ENCODE assay signal across 27 cellular contexts in genomic region chr2:151688719-151689118, GRCh38.
"Had no signal": no experiment of that assay in that cellular context is flagged by ENCODE, and none has a peak within 500 bp of the region (broad histone marks: within the 10 kb centered on the region; RNA-seq: fewer than 3 reads in every experiment).

No MANE protein-coding gene starts in this region.

- H3K9me3 ChIP-seq: neutrophil, pancreas, prostate gland, right lobe of liver, sigmoid colon, stomach, thoracic aorta, thyroid gland, tibial nerve, upper lobe of left lung, vagina had no signal

- H3K4me1 ChIP-seq: pancreas, prostate gland, right lobe of liver, sigmoid colon, stomach, thyroid gland, tibial nerve, upper lobe of left lung, vagina had no signal

- H3K9me3 Mint-ChIP-seq: naive thymus-derived CD8-positive, alpha-beta T cell; natural killer cell treated with Interleukin-12 subunit alpha and Interleukin-12 subunit beta and Interleukin-15 and Interleukin-18, amount 100 ng/mL, for 72 hours; nephron progenitor cell; neural crest cell; stimulated activated effector memory CD8-positive, alpha-beta T cell treated with anti-CD3 and anti-CD28 coated beads, Interleukin-12 subunit alpha, Interleukin-12 subunit beta, amount 100 ng/mL, for 72 hours; stimulated activated naive B cell treated with anti-CD40 and anti-IgM and Interleukin-4, amounts not matched to agents 10 μg/mL and 1 μg/mL and 100 μg/mL, for 72 hours; stimulated activated naive CD8-positive, alpha-beta T cell treated with anti-CD3 and anti-CD28 coated beads, Interleukin-15, Interleukin-2, amounts not matched to agents 100 ng/mL and 50 ng/mL, for 24 hours had no signal

- H3K4me3 Mint-ChIP-seq: naive thymus-derived CD8-positive, alpha-beta T cell; natural killer cell treated with Interleukin-12 subunit alpha and Interleukin-12 subunit beta and Interleukin-15 and Interleukin-18, amount 100 ng/mL, for 72 hours; nephron progenitor cell; neural crest cell; stimulated activated effector memory CD8-positive, alpha-beta T cell treated with anti-CD3 and anti-CD28 coated beads, Interleukin-12 subunit alpha, Interleukin-12 subunit beta, amount 100 ng/mL, for 72 hours; stimulated activated naive B cell treated with anti-CD40 and anti-IgM and Interleukin-4, amounts not matched to agents 10 μg/mL and 1 μg/mL and 100 μg/mL, for 72 hours; stimulated activated naive CD8-positive, alpha-beta T cell treated with anti-CD3 and anti-CD28 coated beads, Interleukin-15, Interleukin-2, amounts not matched to agents 100 ng/mL and 50 ng/mL, for 24 hours had no signal

- H3K27ac ChIP-seq: neutrophil, pancreas, prostate gland, right lobe of liver, sigmoid colon, stomach, thoracic aorta, thyroid gland, tibial nerve, upper lobe of left lung, vagina had no signal

- H3K27me3 ChIP-seq: neutrophil, pancreas, right lobe of liver, sigmoid colon, stomach, thyroid gland, tibial nerve, upper lobe of left lung, vagina had no signal

- H3K27me3 Mint-ChIP-seq: natural killer cell treated with Interleukin-12 subunit alpha and Interleukin-12 subunit beta and Interleukin-15 and Interleukin-18, amount 100 ng/mL, for 72 hours; stimulated activated naive B cell treated with anti-CD40 and anti-IgM and Interleukin-4, amounts not matched to agents 10 μg/mL and 1 μg/mL and 100 μg/mL, for 72 hours; stimulated activated naive CD8-positive, alpha-beta T cell treated with anti-CD3 and anti-CD28 coated beads, Interleukin-15, Interleukin-2, amounts not matched to agents 100 ng/mL and 50 ng/mL, for 24 hours had no signal

- H3K36me3 Mint-ChIP-seq: stimulated activated effector memory CD8-positive, alpha-beta T cell treated with anti-CD3 and anti-CD28 coated beads, Interleukin-12 subunit alpha, Interleukin-12 subunit beta, amount 100 ng/mL, for 72 hours; stimulated activated naive B cell treated with anti-CD40 and anti-IgM and Interleukin-4, amounts not matched to agents 10 μg/mL and 1 μg/mL and 100 μg/mL, for 72 hours had no signal

- H3K4me3 ChIP-seq: pancreas, prostate gland, right lobe of liver, sigmoid colon, stomach, thoracic aorta, thyroid gland, tibial nerve, upper lobe of left lung, vagina had no signal

- ATAC-seq: naive thymus-derived CD8-positive, alpha-beta T cell; natural killer cell treated with Interleukin-12 subunit alpha and Interleukin-12 subunit beta and Interleukin-15 and Interleukin-18, amount 100 ng/mL, for 72 hours; pancreas; right cardiac atrium; right lobe of liver; stimulated activated effector memory CD8-positive, alpha-beta T cell treated with anti-CD3 and anti-CD28 coated beads, Interleukin-12 subunit alpha, Interleukin-12 subunit beta, amount 100 ng/mL, for 72 hours; stimulated activated naive B cell treated with anti-CD40 and anti-IgM and Interleukin-4, amounts not matched to agents 10 μg/mL and 1 μg/mL and 100 μg/mL, for 72 hours had no signal

- H3K27ac Mint-ChIP-seq: naive thymus-derived CD8-positive, alpha-beta T cell; natural killer cell treated with Interleukin-12 subunit alpha and Interleukin-12 subunit beta and Interleukin-15 and Interleukin-18, amount 100 ng/mL, for 72 hours; nephron progenitor cell; stimulated activated effector memory CD8-positive, alpha-beta T cell treated with anti-CD3 and anti-CD28 coated beads, Interleukin-12 subunit alpha, Interleukin-12 subunit beta, amount 100 ng/mL, for 72 hours; stimulated activated naive B cell treated with anti-CD40 and anti-IgM and Interleukin-4, amounts not matched to agents 10 μg/mL and 1 μg/mL and 100 μg/mL, for 72 hours; stimulated activated naive CD8-positive, alpha-beta T cell treated with anti-CD3 and anti-CD28 coated beads, Interleukin-15, Interleukin-2, amounts not matched to agents 100 ng/mL and 50 ng/mL, for 24 hours had no signal

- H3K36me3 ChIP-seq: neutrophil, pancreas, prostate gland, right lobe of liver, sigmoid colon, stomach, thoracic aorta, thyroid gland, tibial nerve, upper lobe of left lung, vagina had no signal

- DNase-seq: naive thymus-derived CD8-positive, alpha-beta T cell; nephron progenitor cell; nucleus accumbens; pancreas; right cardiac atrium; right lobe of liver; sigmoid colon; small intestine; stimulated activated CD4-positive, alpha-beta T cell treated with anti-CD3 and anti-CD28 coated beads, Interleukin-15, amount 100 ng/mL, for 24 hours; stimulated activated CD4-positive, alpha-beta T cell treated with anti-CD3 and anti-CD28 coated beads, Interleukin-2, amount 100 ng/mL, for 24 hours; stimulated activated CD4-positive, alpha-beta T cell treated with anti-CD3 and anti-CD28 coated beads, Interleukin-2, amount 100 ng/mL, for 48 hours; stimulated activated CD4-positive, alpha-beta T cell treated with anti-CD3 and anti-CD28 coated beads, Interleukin-4, amount 100 ng/mL, for 24 hours; stimulated activated naive B cell treated with anti-CD40 and anti-IgM and Interleukin-4, amounts not matched to agents 10 μg/mL and 1 μg/mL and 100 μg/mL, for 72 hours; stimulated activated naive CD4-positive, alpha-beta T cell treated with Interleukin-2 at 50 U/mL for 16 hours; stomach; thyroid gland; trophoblast cell; upper lobe of left lung had no signal

- H3K4me1 Mint-ChIP-seq: neural crest cell; stimulated activated effector memory CD8-positive, alpha-beta T cell treated with anti-CD3 and anti-CD28 coated beads, Interleukin-12 subunit alpha, Interleukin-12 subunit beta, amount 100 ng/mL, for 72 hours; stimulated activated naive B cell treated with anti-CD40 and anti-IgM and Interleukin-4, amounts not matched to agents 10 μg/mL and 1 μg/mL and 100 μg/mL, for 72 hours had no signal
